15 cellular contexts compared by ENCODE assay signal in the genomic region with DNA sequence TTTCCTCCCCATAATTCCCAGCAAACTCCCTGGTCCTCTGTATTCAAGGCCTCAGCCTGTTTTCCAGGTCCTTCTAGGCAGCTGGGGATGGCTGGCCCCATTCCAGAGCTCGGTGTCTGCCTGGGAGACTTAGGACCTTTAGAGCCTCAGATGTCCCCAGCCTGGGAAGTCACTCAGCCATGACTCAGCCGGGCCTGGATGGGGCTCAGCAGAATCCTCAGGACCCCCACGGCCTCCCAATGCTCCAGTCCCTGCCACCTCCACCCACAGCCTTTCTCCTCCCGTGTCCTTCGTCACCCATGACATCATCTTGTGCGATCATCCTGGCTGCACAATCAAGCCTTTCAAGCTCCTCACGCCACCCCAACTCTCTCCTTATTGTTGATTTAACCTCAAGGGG.
A peak's percentile ranks its signal among the peaks of the same experiment; 100 is the strongest.
DNase-seq lines count a peak whose midpoint lies in the region; ATAC-seq and TF ChIP-seq lines count a peak whose summit lies in the region.
"Had no signal": no experiment of that assay in that cellular context is flagged by ENCODE, and none has a peak within 500 bp of the region (broad histone marks: within the 10 kb centered on the region; RNA-seq: fewer than 3 reads in every experiment).

No MANE protein-coding gene starts in this region.

- TF ChIP-seq CTCF in Calu3 (IDR thresholded peaks at IDR 0.05; ENCODE audit: unreplicated experiment) = no peak
- TF ChIP-seq CTCF in natural killer cell (IDR thresholded peaks at IDR 0.05) = no peak

- H3K36me3 Mint-ChIP-seq in Calu3 (ENCODE audit: insufficient read depth, unreplicated experiment) (no peaks in the 10 kb centered on the region), natural killer cell (no peaks in the 10 kb centered on the region)
- H3K36me3 Mint-ChIP-seq: activated naive CD8-positive, alpha-beta T cell treated with anti-CD3 and anti-CD28 coated beads, Interleukin-2, amount 10 ng/mL, durations not matched to agents 7 days and 5 days had no signal

- CTCF ChIA-PET in Calu3 (lab: Charles Lee) = interaction anchor here (0.6 to 1.2 kb wide), 3 partner anchors 23 to 167 kb away, joined by 3 to 6 read pairs (median 4); no protein-coding TSS in a partner anchor

- intact Hi-C loops in Calu3 (cut with micrococcal nuclease; ENCODE audit: unreplicated experiment) (no loop called here), natural killer cell (cut with micrococcal nuclease) (no loop called here)

- H3K4me3 Mint-ChIP-seq in Calu3 (ENCODE audit: low read depth, unreplicated experiment) (no peak overlapping the region), natural killer cell (no peak overlapping the region)
- H3K4me3 Mint-ChIP-seq: activated naive CD8-positive, alpha-beta T cell treated with anti-CD3 and anti-CD28 coated beads, Interleukin-2, amount 10 ng/mL, durations not matched to agents 7 days and 5 days had no signal

- ATAC-seq in natural killer cell = no peak
- ATAC-seq: esophagus mucosa had no signal

- H3K9me3 Mint-ChIP-seq in Calu3 (ENCODE audit: low read depth, unreplicated experiment) (no peaks in the 10 kb centered on the region), natural killer cell (no peaks in the 10 kb centered on the region)
- H3K9me3 Mint-ChIP-seq: activated naive CD8-positive, alpha-beta T cell treated with anti-CD3 and anti-CD28 coated beads, Interleukin-2, amount 10 ng/mL, durations not matched to agents 7 days and 5 days had no signal

- no peak for TF ChIP-seq POLR2A in erythroblast (IDR thresholded peaks at IDR 0.05; ENCODE audit: low read length)

- no peak overlapping the region for H3K27ac ChIP-seq in caudate nucleus (ENCODE audit: low read depth, low read length)
- H3K27ac ChIP-seq: HL-60, skin epidermis had no signal

- H3K27me3 Mint-ChIP-seq in Calu3 (ENCODE audit: unreplicated experiment) = peaks cover 43% of the 10 kb centered on the region
- H3K27me3 Mint-ChIP-seq in natural killer cell (ENCODE audit: low read depth in 2 of 2) = peaks cover 12 to 39% of the 10 kb centered on the region in 2 donors

- DNase-seq in Ammon's horn (ENCODE audit: low spot score) (peak; percentile 29), NCI-H1092 treated with DMSO at 0.1 percent for 48 hours (lab: John Stamatoyannopoulos, UW) (peak; percentile 14), caudate nucleus (lab: John Stamatoyannopoulos, UW) (peak in 32 of 61 donors; percentile 3 to 72 (median 17)), midbrain (lab: John Stamatoyannopoulos, UW) (peak; percentile 21), erythroblast (lab: John Stamatoyannopoulos, UW) (no peak), activated T-cell treated with anti-CD3 and anti-CD28 coated beads for 4 hours (no peak), Calu3 (no peak), natural killer cell (no peak)
- DNase-seq: activated naive CD8-positive, alpha-beta T cell treated with anti-CD3 and anti-CD28 coated beads, Interleukin-2, amount 10 ng/mL, durations not matched to agents 7 days and 5 days; COR-L47; NCI-H2029 treated with DMSO at 0.1 percent for 48 hours; T-helper 2 cell had no signal

- H3K27ac Mint-ChIP-seq in Calu3 (ENCODE audit: unreplicated experiment) = no peak overlapping the region
- no peak overlapping the region for H3K27ac Mint-ChIP-seq in natural killer cell
- H3K27ac Mint-ChIP-seq: activated naive CD8-positive, alpha-beta T cell treated with anti-CD3 and anti-CD28 coated beads, Interleukin-2, amount 10 ng/mL, durations not matched to agents 7 days and 5 days had no signal

- peaks cover 9% of the 10 kb centered on the region for H3K4me1 Mint-ChIP-seq in Calu3 (ENCODE audit: low read depth, unreplicated experiment)
- H3K4me1 Mint-ChIP-seq in natural killer cell = no peaks in the 10 kb centered on the region
- H3K4me1 Mint-ChIP-seq: activated naive CD8-positive, alpha-beta T cell treated with anti-CD3 and anti-CD28 coated beads, Interleukin-2, amount 10 ng/mL, durations not matched to agents 7 days and 5 days had no signal

- BruUV-seq in Calu3 (replicated peaks; lab: Mats Ljungman, UMichigan) = no TSS peak

Comparison
In these comparisons a context has a peak if more than half of its experiments do, and no peak if none do; other contexts are left out.
1. DNase-seq: peak in Ammon's horn (single experiment), NCI-H1092 treated with DMSO at 0.1 percent for 48 hours (single experiment), caudate nucleus (32 of 61) and midbrain (single experiment); none in erythroblast (0 of 2), activated T-cell treated with anti-CD3 and anti-CD28 coated beads for 4 hours (single experiment), Calu3 (single experiment) and natural killer cell (single experiment).